Comparison of ENCODE assay signal across 10 cellular contexts in genomic region chr7:97005764-97006145, GRCh38. TPM values are rescaled to one million over a fixed set of nuclear protein-coding genes. Genes with fewer than 3 reads are reported as not detected.
DNase-seq lines count a peak whose midpoint lies in the region; ATAC-seq and TF ChIP-seq lines count a peak whose summit lies in the region.
"Had no signal": no experiment of that assay in that cellular context is flagged by ENCODE, and none has a peak within 500 bp of the region (broad histone marks: within the 10 kb centered on the region; RNA-seq: fewer than 3 reads in every experiment).

No MANE protein-coding gene starts in this region.

- H3K9me3 ChIP-seq in left lung, result no peaks in the 10 kb centered on the region

- no peak for ATAC-seq in activated T-helper 17 cell treated with anti-CD3 and anti-CD28 coated beads, Interleukin-2, amount 50 U/mL, for 72 hours (replicated peaks)
- ATAC-seq in left lung (no peak), HG03045 (IDR thresholded peaks at IDR 0.05; ENCODE audit: unreplicated experiment) (no peak)

- peaks cover 0 to 22% of the 10 kb centered on the region in 2 donors for H3K4me1 ChIP-seq in left lung

- H3K27ac Mint-ChIP-seq in activated naive CD4-positive, alpha-beta T cell treated with anti-CD3 and anti-CD28 coated beads, Interleukin-2, amount 10 ng/mL, durations not matched to agents 7 days and 5 days, result no peak overlapping the region
- H3K27ac Mint-ChIP-seq in activated T-helper 17 cell treated with anti-CD3 and anti-CD28 coated beads, Interleukin-2, amount 50 U/mL, for 72 hours, result no peak overlapping the region
- peak overlapping the region; percentile 81 for H3K27ac Mint-ChIP-seq in type B pancreatic cell

- DNase-seq in activated naive CD4-positive, alpha-beta T cell treated with anti-CD3 and anti-CD28 coated beads, Interleukin-2, amount 10 ng/mL, durations not matched to agents 7 days and 5 days, result no peak
- DNase-seq in activated naive CD4-positive, alpha-beta T cell treated with Interleukin-2 at 50 U/mL for 16 hours, result no peak
- no peak for DNase-seq in left lung
- DNase-seq in type B pancreatic cell (ENCODE audit: extremely low spot score, unreplicated experiment), result no peak
- DNase-seq in activated effector memory CD4-positive, alpha-beta T cell treated with anti-CD3 and anti-CD28 coated beads, Interleukin-2, amount 50 U/mL, for 16 hours, result no peak
- DNase-seq in NCI-H510A treated with DMSO at 0.1 percent for 48 hours (lab: John Stamatoyannopoulos, UW), result no peak
- DNase-seq: DND-41 had no signal

- H3K4me3 ChIP-seq in left lung, result peak overlapping the region; percentile 2 to 19

- H3K4me3 Mint-ChIP-seq in activated naive CD4-positive, alpha-beta T cell treated with anti-CD3 and anti-CD28 coated beads, Interleukin-2, amount 10 ng/mL, durations not matched to agents 7 days and 5 days, result peak overlapping the region; percentile 51
- peak overlapping the region; percentile 70 for H3K4me3 Mint-ChIP-seq in activated T-helper 17 cell treated with anti-CD3 and anti-CD28 coated beads, Interleukin-2, amount 50 U/mL, for 72 hours
- H3K4me3 Mint-ChIP-seq in type B pancreatic cell, result peak overlapping the region; percentile 95

- peaks cover 12% of the 10 kb centered on the region for H3K4me1 Mint-ChIP-seq in activated naive CD4-positive, alpha-beta T cell treated with anti-CD3 and anti-CD28 coated beads, Interleukin-2, amount 10 ng/mL, durations not matched to agents 7 days and 5 days
- H3K4me1 Mint-ChIP-seq in activated T-helper 17 cell treated with anti-CD3 and anti-CD28 coated beads, Interleukin-2, amount 50 U/mL, for 72 hours, result no peaks in the 10 kb centered on the region
- H3K4me1 Mint-ChIP-seq in type B pancreatic cell (ENCODE audit: unreplicated experiment), result peaks cover 13% of the 10 kb centered on the region

- no peak overlapping the region for H3K27ac ChIP-seq in left lung

- no peak for TF ChIP-seq CTCF in left lung (IDR thresholded peaks at IDR 0.05)
- no peak for TF ChIP-seq CTCF in type B pancreatic cell (conservative IDR thresholded peaks at IDR 0.05)

- no peaks in the 10 kb centered on the region for H3K9me3 Mint-ChIP-seq in activated naive CD4-positive, alpha-beta T cell treated with anti-CD3 and anti-CD28 coated beads, Interleukin-2, amount 10 ng/mL, durations not matched to agents 7 days and 5 days
- no peaks in the 10 kb centered on the region for H3K9me3 Mint-ChIP-seq in activated T-helper 17 cell treated with anti-CD3 and anti-CD28 coated beads, Interleukin-2, amount 50 U/mL, for 72 hours
- no peaks in the 10 kb centered on the region for H3K9me3 Mint-ChIP-seq in type B pancreatic cell

- intact Hi-C loops in left lung (cut with DNase I), result no loop called here

- peaks cover 98 to 100% of the 10 kb centered on the region in 2 donors for H3K27me3 ChIP-seq in left lung

- H3K36me3 Mint-ChIP-seq in activated naive CD4-positive, alpha-beta T cell treated with anti-CD3 and anti-CD28 coated beads, Interleukin-2, amount 10 ng/mL, durations not matched to agents 7 days and 5 days, result peaks cover 4% of the 10 kb centered on the region
- H3K36me3 Mint-ChIP-seq in activated T-helper 17 cell treated with anti-CD3 and anti-CD28 coated beads, Interleukin-2, amount 50 U/mL, for 72 hours (ENCODE audit: low read depth), result peaks cover 5% of the 10 kb centered on the region
- peaks cover 19% of the 10 kb centered on the region for H3K36me3 Mint-ChIP-seq in type B pancreatic cell

- CTCF ChIA-PET in activated naive CD4-positive, alpha-beta T cell treated with anti-CD3 and anti-CD28 coated beads, Interleukin-2, amount 10 ng/mL, durations not matched to agents 7 days and 5 days (lab: Charles Lee), result no interaction called here

- H3K27me3 Mint-ChIP-seq in activated naive CD4-positive, alpha-beta T cell treated with anti-CD3 and anti-CD28 coated beads, Interleukin-2, amount 10 ng/mL, durations not matched to agents 7 days and 5 days, result peaks cover 96% of the 10 kb centered on the region
- H3K27me3 Mint-ChIP-seq in activated T-helper 17 cell treated with anti-CD3 and anti-CD28 coated beads, Interleukin-2, amount 50 U/mL, for 72 hours, result peaks cover 65% of the 10 kb centered on the region
- peaks cover 90% of the 10 kb centered on the region for H3K27me3 Mint-ChIP-seq in type B pancreatic cell

- no peaks in the 10 kb centered on the region for H3K36me3 ChIP-seq in left lung

RNA-seq across cellular contexts. Expression of gene DLX6, which starts 0.4 kb away (rescaled TPM):
- total RNA-seq in activated T-helper 17 cell treated with anti-CD3 and anti-CD28 coated beads, Interleukin-2, amount 50 U/mL, for 72 hours, result not detected
- total RNA-seq in left lung, result not detected
- 3.5 and 25.5 TPM in 2 replicates for total RNA-seq in type B pancreatic cell (ENCODE audit: low replicate concordance)
- total RNA-seq: endothelial cell of umbilical vein had no signal

RNA-seq across cellular contexts. Expression of gene DLX5, which starts 18.9 kb away (rescaled TPM):
- not detected for total RNA-seq in activated T-helper 17 cell treated with anti-CD3 and anti-CD28 coated beads, Interleukin-2, amount 50 U/mL, for 72 hours
- total RNA-seq in left lung, result 1 to 10 TPM in 1 of 2 donors, not detected in 1; 1.8 TPM
- total RNA-seq in type B pancreatic cell (ENCODE audit: low replicate concordance), result 21.0 and 37.9 TPM in 2 replicates
- total RNA-seq: endothelial cell of umbilical vein had no signal
